In the genomic region with DNA sequence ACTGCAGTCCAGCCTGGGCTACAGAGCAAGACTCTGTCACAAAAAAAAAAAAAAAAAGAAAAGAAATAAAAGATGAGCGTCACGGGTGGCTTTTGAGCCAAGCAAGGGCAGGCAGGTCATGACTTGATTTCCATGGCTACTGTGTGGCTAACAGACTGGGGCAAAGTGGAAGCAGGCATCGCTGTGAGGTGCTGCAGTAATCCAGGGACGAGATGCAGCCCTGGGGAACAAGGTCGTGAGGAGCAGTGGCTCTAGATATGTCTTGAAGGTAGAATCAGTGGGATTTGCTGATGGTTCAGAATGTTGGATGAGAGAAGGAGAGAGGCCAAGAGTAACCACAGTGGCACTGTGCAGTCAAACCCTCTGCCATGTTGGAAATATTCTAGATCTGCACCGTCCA, we compare ENCODE assay signal across 22 cellular contexts. TPM values are rescaled to one million over a fixed set of nuclear protein-coding genes. Genes with fewer than 3 reads are reported as not detected.
"Had no signal": no experiment of that assay in that cellular context is flagged by ENCODE, and none has a peak within 500 bp of the region (broad histone marks: within the 10 kb centered on the region; RNA-seq: fewer than 3 reads in every experiment).

No MANE protein-coding gene starts in this region.

- H3K9me3 ChIP-seq: ascending aorta had no signal

- H3K27me3 ChIP-seq: ascending aorta had no signal

- ATAC-seq: activated CD8-positive, alpha-beta memory T cell treated with anti-CD3 and anti-CD28 coated beads, Interleukin-2, amount 10 ng/mL, durations not matched to agents 7 days and 5 days; activated naive CD4-positive, alpha-beta T cell treated with anti-CD3 and anti-CD28 coated beads, Interleukin-2, amount 50 U/mL, for 72 hours; activated naive CD8-positive, alpha-beta T cell treated with anti-CD3 and anti-CD28 coated beads, Interleukin-2, amount 50 U/mL, for 24 hours; K562; WTC11 had no signal

- DNase-seq: activated CD4-positive, alpha-beta T cell treated with anti-CD3 and anti-CD28 coated beads, Interleukin-2, amount 10 ng/mL, durations not matched to agents 24 days and 14 days; activated CD4-positive, alpha-beta T cell treated with anti-CD3 and anti-CD28 coated beads, Interleukin-2, amount 50 U/mL, for 48 hours; activated CD4-positive, CD25-positive, alpha-beta regulatory T cell treated with anti-CD3 and anti-CD28 coated beads, Interleukin-2, amount 50 U/mL, for 72 hours; activated CD8-positive, alpha-beta memory T cell treated with anti-CD3 and anti-CD28 coated beads, Interleukin-2, amount 10 ng/mL, durations not matched to agents 7 days and 5 days; activated effector memory CD4-positive, alpha-beta T cell treated with Interleukin-2 at 50 U/mL for 16 hours; activated naive CD4-positive, alpha-beta T cell treated with Interleukin-2 at 50 U/mL for 16 hours; activated naive CD8-positive, alpha-beta T cell treated with anti-CD3 and anti-CD28 coated beads, Interleukin-2, amount 50 U/mL, for 24 hours; activated T-cell treated with anti-CD3 and anti-CD28 coated beads, Interleukin-2, amount 50 U/mL, for 24 hours; amniotic stem cell; Kasumi-1; NCI-H1105 treated with DMSO at 0.1 percent for 48 hours; NCI-H1436 treated with DMSO at 0.1 percent for 48 hours; NCI-H187; NCI-H2081; NCI-H510A treated with DMSO at 0.1 percent for 48 hours; NCI-H69; SIG-M5 had no signal

- H3K4me3 ChIP-seq: ascending aorta, K562 had no signal

- H3K27ac ChIP-seq: ascending aorta had no signal

RNA-seq across cellular contexts. Expression of gene HAS1, which starts 14.2 kb away (rescaled TPM):
- total RNA-seq: activated CD4-positive, alpha-beta T cell treated with anti-CD3 and anti-CD28 coated beads, Interleukin-2, amount 10 ng/mL, durations not matched to agents 24 days and 14 days; activated CD8-positive, alpha-beta memory T cell treated with anti-CD3 and anti-CD28 coated beads, Interleukin-2, amount 10 ng/mL, durations not matched to agents 7 days and 5 days; activated naive CD4-positive, alpha-beta T cell treated with anti-CD3 and anti-CD28 coated beads, Interleukin-2, amount 50 U/mL, for 72 hours; activated T-helper 1 cell treated with anti-CD3 and anti-CD28 coated beads, Interleukin-12 subunit alpha, Interleukin-12 subunit beta, Interleukin-2, Interleukin-4 antibody, amounts not matched to agents 30 ng/mL and 10 ng/mL and 1 ng/mL, durations not matched to agents 14 hours and 24 hours and 36 hours had no signal

RNA-seq across cellular contexts. Expression of gene FPR1, which starts 42.1 kb away (rescaled TPM):
- total RNA-seq: activated CD4-positive, alpha-beta T cell treated with anti-CD3 and anti-CD28 coated beads, Interleukin-2, amount 10 ng/mL, durations not matched to agents 24 days and 14 days; activated CD8-positive, alpha-beta memory T cell treated with anti-CD3 and anti-CD28 coated beads, Interleukin-2, amount 10 ng/mL, durations not matched to agents 7 days and 5 days; activated naive CD4-positive, alpha-beta T cell treated with anti-CD3 and anti-CD28 coated beads, Interleukin-2, amount 50 U/mL, for 72 hours; activated T-helper 1 cell treated with anti-CD3 and anti-CD28 coated beads, Interleukin-12 subunit alpha, Interleukin-12 subunit beta, Interleukin-2, Interleukin-4 antibody, amounts not matched to agents 30 ng/mL and 10 ng/mL and 1 ng/mL, durations not matched to agents 14 hours and 24 hours and 36 hours had no signal

RNA-seq across cellular contexts. Expression of gene FPR2, which starts 51.4 kb away (rescaled TPM):
- total RNA-seq: activated CD4-positive, alpha-beta T cell treated with anti-CD3 and anti-CD28 coated beads, Interleukin-2, amount 10 ng/mL, durations not matched to agents 24 days and 14 days; activated CD8-positive, alpha-beta memory T cell treated with anti-CD3 and anti-CD28 coated beads, Interleukin-2, amount 10 ng/mL, durations not matched to agents 7 days and 5 days; activated naive CD4-positive, alpha-beta T cell treated with anti-CD3 and anti-CD28 coated beads, Interleukin-2, amount 50 U/mL, for 72 hours; activated T-helper 1 cell treated with anti-CD3 and anti-CD28 coated beads, Interleukin-12 subunit alpha, Interleukin-12 subunit beta, Interleukin-2, Interleukin-4 antibody, amounts not matched to agents 30 ng/mL and 10 ng/mL and 1 ng/mL, durations not matched to agents 14 hours and 24 hours and 36 hours; K562 had no signal
